1 cellular context compared by ENCODE assay signal in the genomic region with DNA sequence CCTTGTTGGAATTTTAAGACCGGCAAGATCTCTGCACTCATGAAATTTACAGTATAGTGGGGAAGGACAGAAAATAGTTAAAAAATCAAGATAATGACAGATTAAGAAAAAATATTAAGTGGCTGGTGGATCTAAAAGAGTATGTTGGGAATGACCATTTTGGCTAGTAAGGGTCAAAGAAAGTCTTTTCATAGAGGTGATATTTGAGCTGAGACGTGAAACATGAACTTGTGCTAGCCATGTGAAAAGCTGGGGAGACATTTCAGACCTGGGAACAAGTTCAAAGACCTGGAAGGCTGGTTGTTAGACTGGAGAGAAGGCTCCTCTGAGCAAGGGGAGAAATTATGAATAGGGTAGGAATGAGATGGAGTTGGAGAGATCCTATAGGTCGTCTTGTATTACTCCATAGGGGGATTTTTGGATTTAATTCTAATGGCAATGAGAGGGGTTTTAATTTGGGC.
TF ChIP-seq lines count a peak whose summit lies in the region.

No MANE protein-coding gene starts in this region.

TF ChIP-seq in H1, 55 proteins besides CTCF, POLR2A, EP300 and RAD21:
- no peak for TF ChIP-seq NRF1 (IDR thresholded peaks at IDR 0.05; ENCODE audit: low read depth, low read length)
- no peak for TF ChIP-seq TAF1 (IDR thresholded peaks at IDR 0.05; ENCODE audit: low read depth, low read length)
- no peak for TF ChIP-seq BACH1 (IDR thresholded peaks at IDR 0.05; ENCODE audit: low read length)
- no peak for TF ChIP-seq CREB1 (IDR thresholded peaks at IDR 0.05)
- TF ChIP-seq SP2 (IDR thresholded peaks at IDR 0.05; ENCODE audit: low read length) = no peak
- TF ChIP-seq FOSL1 (IDR thresholded peaks at IDR 0.05; ENCODE audit: insufficient read depth, low read depth, low read length) = no peak
- no peak for TF ChIP-seq SUZ12 (IDR thresholded peaks at IDR 0.05; ENCODE audit: low read length)
- TF ChIP-seq HDAC2 (IDR thresholded peaks at IDR 0.05; ENCODE audit: borderline replicate concordance in 1 of 2, low read depth in 2 of 2, low read length in 2 of 2) = no peak
- no peak for TF ChIP-seq USF2 (IDR thresholded peaks at IDR 0.05; ENCODE audit: low read length)
